In genomic region chr17:2421315-2422147, GRCh38 we compare ENCODE assay signal across 11 cellular contexts. TPM values are rescaled to one million over a fixed set of nuclear protein-coding genes. Genes with fewer than 3 reads are reported as not detected.
DNase-seq lines count a peak whose midpoint lies in the region; ATAC-seq and TF ChIP-seq lines count a peak whose summit lies in the region.
"Had no signal": no experiment of that assay in that cellular context is flagged by ENCODE, and none has a peak within 500 bp of the region (broad histone marks: within the 10 kb centered on the region; RNA-seq: fewer than 3 reads in every experiment).

No MANE protein-coding gene starts in this region.

- peak overlapping the region; percentile 20 to 57 (median 40) for H3K27ac ChIP-seq in esophagus muscularis mucosa (replicated peaks in 1 of 4)
- H3K27ac ChIP-seq: BLaER1, neutrophil had no signal

- in situ Hi-C loops in HAP-1 (cut with MboI; ENCODE audit: low sequenced_read_pairs): loop anchor here (5.0 kb wide), 1 partner anchor 44 kb away; no protein-coding TSS in a partner anchor

- H3K4me3 ChIP-seq in esophagus muscularis mucosa: peak overlapping the region in 1 of 4 donors; percentile 12
- H3K4me3 ChIP-seq in retinal pigment epithelial cell (ENCODE audit: low read length): no peak overlapping the region
- no peak overlapping the region for H3K4me3 ChIP-seq in HAP-1
- H3K4me3 ChIP-seq: BLaER1 had no signal

- TF ChIP-seq CTCF in esophagus muscularis mucosa (IDR thresholded peaks at IDR 0.05) (peak in 2 of 3 experiments; percentile 16 to 23), retinal pigment epithelial cell (conservative IDR thresholded peaks at IDR 0.05; ENCODE audit: low read depth, low read length) (peak; percentile 46)

- H3K4me1 ChIP-seq in esophagus muscularis mucosa (peaks cover 17 to 50% (median 39%) of the 10 kb centered on the region in 4 donors), HAP-1 (peaks cover 4% of the 10 kb centered on the region; the same call in 1 of the 2 replicates)
- H3K4me1 ChIP-seq: BLaER1 had no signal

- no peaks in the 10 kb centered on the region for H3K27me3 ChIP-seq in esophagus muscularis mucosa
- H3K27me3 ChIP-seq in HAP-1 (ENCODE audit: low read depth): no peaks in the 10 kb centered on the region
- H3K27me3 ChIP-seq: BLaER1, neutrophil had no signal

- no peak for ATAC-seq in GM21576 (IDR thresholded peaks at IDR 0.05; ENCODE audit: unreplicated experiment)

- 76% methylated on average over 22 of the region's 27 CpGs for WGBS in esophagus muscularis mucosa

- no peaks in the 10 kb centered on the region for H3K9me3 ChIP-seq in esophagus muscularis mucosa
- H3K9me3 ChIP-seq in HAP-1: no peaks in the 10 kb centered on the region
- H3K9me3 ChIP-seq: BLaER1, neutrophil had no signal

- H3K36me3 ChIP-seq in esophagus muscularis mucosa (peaks cover 0 to 36% (median 22%) of the 10 kb centered on the region in 4 donors), HAP-1 (replicated peaks) (peaks cover 40% of the 10 kb centered on the region)

- intact Hi-C loops in esophagus muscularis mucosa (cut with DNase I): no loop called here

- TF ChIP-seq EP300 in esophagus muscularis mucosa (IDR thresholded peaks at IDR 0.05): no peak

- TF ChIP-seq POLR2A in esophagus muscularis mucosa (IDR thresholded peaks at IDR 0.05; ENCODE audit: low read depth): no peak

- DNase-seq in NCI-H2227 (lab: John Stamatoyannopoulos, UW; ENCODE audit: unreplicated experiment) (peak; percentile 9), NCI-H2227 treated with DMSO at 0.1 percent for 48 hours (lab: John Stamatoyannopoulos, UW) (no peak), NCI-H510A (lab: John Stamatoyannopoulos, UW) (peak; percentile 27), esophagus muscularis mucosa (ENCODE audit: extremely low spot score) (no peak), retinal pigment epithelial cell (ENCODE audit: low read depth) (no peak), HAP-1 (ENCODE audit: low spot score in 2 of 2) (no peak)
- DNase-seq in stimulated activated CD4-positive, alpha-beta T cell treated with anti-CD3 and anti-CD28 coated beads, Interleukin-4, amount 100 ng/mL, for 1 hour: no peak
- DNase-seq: cortex of kidney had no signal

RNA-seq across cellular contexts. Expression of gene MNT, which starts 20.7 kb away (rescaled TPM):
- total RNA-seq in esophagus muscularis mucosa: 10 to 100 TPM; 10.8 to 17.4 (median 13.8) TPM

Comparison
In these comparisons a context has a peak if more than half of its experiments do, and no peak if none do; other contexts are left out.
1. DNase-seq: peak in NCI-H2227 (single experiment) and NCI-H510A (single experiment); none in NCI-H2227 treated with DMSO at 0.1 percent for 48 hours (single experiment), esophagus muscularis mucosa (single experiment), retinal pigment epithelial cell (single experiment), stimulated activated CD4-positive, alpha-beta T cell treated with anti-CD3 and anti-CD28 coated beads, Interleukin-4, amount 100 ng/mL, for 1 hour (single experiment) and HAP-1 (0 of 2).